Comparison of ENCODE assay signal across 21 cellular contexts in genomic region chr1:21115098-21115760, GRCh38.
DNase-seq lines count a peak whose midpoint lies in the region; ATAC-seq and TF ChIP-seq lines count a peak whose summit lies in the region.
"Had no signal": no experiment of that assay in that cellular context is flagged by ENCODE, and none has a peak within 500 bp of the region (broad histone marks: within the 10 kb centered on the region; RNA-seq: fewer than 3 reads in every experiment).

No MANE protein-coding gene starts in this region.

- H3K36me3 Mint-ChIP-seq in HFFc6 (ENCODE audit: low read depth), result 0 out of 2 replicates have a peak, but pooled peaks cover 5% of the 10 kb centered on the region
- H3K36me3 Mint-ChIP-seq: naive B cell had no signal

- intact Hi-C loops in dorsolateral prefrontal cortex (cut with DNase I), result loop anchor here (10.0 kb wide), 2 partner anchors 60 to 130 kb away; partner anchors contain the start of gene EIF4G3 (in 1 of the 2)

- no peak for ATAC-seq in HG03460 (IDR thresholded peaks at IDR 0.05; ENCODE audit: unreplicated experiment)
- ATAC-seq: GM12878; Right ventricle myocardium inferior; stimulated activated naive B cell treated with anti-CD40 and anti-IgM and Interleukin-4, amounts not matched to agents 10 μg/mL and 1 μg/mL and 100 μg/mL, for 72 hours had no signal

- DNase-seq in SK-MEL-5 (ENCODE audit: low read depth, low spot score), result peak; percentile 28
- DNase-seq in dorsolateral prefrontal cortex, result no peak
- peak; percentile 73 to 77 for DNase-seq in lung microvascular endothelial cell (ENCODE audit: low read depth in 2 of 2)
- no peak for DNase-seq in substantia nigra (lab: John Stamatoyannopoulos, UW)
- no peak for DNase-seq in HFFc6
- no peak for DNase-seq in cortex of kidney (lab: John Stamatoyannopoulos, UW)
- DNase-seq: activated CD4-positive, alpha-beta T cell treated with anti-CD3 and anti-CD28 coated beads for 1 hour; CD4-positive, CD25-positive, alpha-beta regulatory T cell; DMS79; esophagus squamous epithelium; GM23248; KG1; naive B cell; NCI-H1694; NCI-H748 treated with DMSO at 0.1 percent for 48 hours; stimulated activated CD4-positive, alpha-beta T cell treated with anti-CD3 and anti-CD28 coated beads, Interleukin-2, amount 100 ng/mL, for 24 hours; stimulated activated naive B cell treated with anti-CD40 and anti-IgM and Interleukin-4, amounts not matched to agents 10 μg/mL and 1 μg/mL and 100 μg/mL, for 72 hours had no signal

- H3K9me3 Mint-ChIP-seq in HFFc6, result no peaks in the 10 kb centered on the region
- H3K9me3 Mint-ChIP-seq: activated naive CD4-positive, alpha-beta T cell treated with anti-CD3 and anti-CD28 coated beads, Interleukin-2, amount 50 U/mL, for 24 hours; CD4-positive, CD25-positive, alpha-beta regulatory T cell; naive B cell; stimulated activated naive B cell treated with anti-CD40 and anti-IgM and Interleukin-4, amounts not matched to agents 10 μg/mL and 1 μg/mL and 100 μg/mL, for 72 hours had no signal

- no peak overlapping the region for H3K4me3 Mint-ChIP-seq in HFFc6
- H3K4me3 Mint-ChIP-seq: activated naive CD4-positive, alpha-beta T cell treated with anti-CD3 and anti-CD28 coated beads, Interleukin-2, amount 50 U/mL, for 24 hours; CD4-positive, CD25-positive, alpha-beta regulatory T cell; naive B cell; stimulated activated naive B cell treated with anti-CD40 and anti-IgM and Interleukin-4, amounts not matched to agents 10 μg/mL and 1 μg/mL and 100 μg/mL, for 72 hours had no signal

- H3K4me3 ChIP-seq in dorsolateral prefrontal cortex, result no peak overlapping the region
- H3K4me3 ChIP-seq: esophagus squamous epithelium, GM12878, GM23248 had no signal

- TF ChIP-seq CTCF in dorsolateral prefrontal cortex (IDR thresholded peaks at IDR 0.05 in 54 of 56, conservative IDR thresholded peaks at IDR 0.05 in 2 of 56; ENCODE audit: low read depth in 1 of 56, partially characterized antibody in 56 of 56) (no peak), HFFc6 (IDR thresholded peaks at IDR 0.05) (no peak)

- H3K27me3 Mint-ChIP-seq in HFFc6 (ENCODE audit: insufficient read depth), result no peaks in the 10 kb centered on the region
- H3K27me3 Mint-ChIP-seq: activated naive CD4-positive, alpha-beta T cell treated with anti-CD3 and anti-CD28 coated beads, Interleukin-2, amount 50 U/mL, for 24 hours; CD4-positive, CD25-positive, alpha-beta regulatory T cell; naive B cell; stimulated activated naive B cell treated with anti-CD40 and anti-IgM and Interleukin-4, amounts not matched to agents 10 μg/mL and 1 μg/mL and 100 μg/mL, for 72 hours had no signal

- no peaks in the 10 kb centered on the region for H3K27me3 ChIP-seq in dorsolateral prefrontal cortex
- H3K27me3 ChIP-seq: esophagus squamous epithelium had no signal

- H3K27ac ChIP-seq in dorsolateral prefrontal cortex, result peak overlapping the region in 56 of 59 donors; percentile 1 to 99 (median 92)
- peak overlapping the region; percentile 52 for H3K27ac ChIP-seq in substantia nigra (ENCODE audit: low read depth, low read length, poor library complexity, severe bottlenecking)
- H3K27ac ChIP-seq: esophagus squamous epithelium, GM23248 had no signal

- no peak overlapping the region for H3K27ac Mint-ChIP-seq in HFFc6
- H3K27ac Mint-ChIP-seq: activated naive CD4-positive, alpha-beta T cell treated with anti-CD3 and anti-CD28 coated beads, Interleukin-2, amount 50 U/mL, for 24 hours; CD4-positive, CD25-positive, alpha-beta regulatory T cell; naive B cell; stimulated activated naive B cell treated with anti-CD40 and anti-IgM and Interleukin-4, amounts not matched to agents 10 μg/mL and 1 μg/mL and 100 μg/mL, for 72 hours had no signal

- in situ Hi-C loops in SK-MEL-5 (cut with HindIII; ENCODE audit: low pct_unique_long_range_greater_than_20kb, low sequenced_read_pairs), result no loop called here

- H3K4me1 Mint-ChIP-seq in HFFc6 (ENCODE audit: low read depth), result peaks cover 22% of the 10 kb centered on the region
- H3K4me1 Mint-ChIP-seq: activated naive CD4-positive, alpha-beta T cell treated with anti-CD3 and anti-CD28 coated beads, Interleukin-2, amount 50 U/mL, for 24 hours had no signal

Comparison
In these comparisons a context has a peak if more than half of its experiments do, and no peak if none do; other contexts are left out.
1. DNase-seq: peak in SK-MEL-5 (single experiment) and lung microvascular endothelial cell (2 of 2); none in dorsolateral prefrontal cortex (0 of 10), substantia nigra (0 of 49), HFFc6 (single experiment) and cortex of kidney (single experiment).